Comparison of ENCODE assay signal across 19 cellular contexts in the genomic region with DNA sequence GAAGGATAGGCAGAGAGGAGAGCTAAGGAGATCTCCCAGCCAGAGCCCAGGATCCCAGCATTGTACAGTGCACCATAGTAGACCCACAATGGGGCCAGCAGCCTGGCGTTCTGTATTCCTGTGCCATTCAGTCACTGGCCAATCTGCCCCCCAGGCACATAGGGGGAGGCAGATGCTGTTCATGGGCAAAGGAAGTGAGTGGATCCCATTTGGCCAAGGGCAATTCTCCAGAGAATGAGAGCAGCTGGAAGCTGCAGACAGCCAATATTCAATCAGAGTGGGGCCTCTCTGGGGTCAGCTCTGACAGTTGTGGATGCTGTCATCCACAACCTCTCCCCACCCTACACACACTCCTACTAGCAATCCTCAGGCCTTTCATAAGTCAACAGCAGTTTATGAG. TPM values are rescaled to one million over a fixed set of nuclear protein-coding genes. Genes with fewer than 3 reads are reported as not detected.
DNase-seq lines count a peak whose midpoint lies in the region; ATAC-seq, FAIRE-seq and TF ChIP-seq lines count a peak whose summit lies in the region.
"Had no signal": no experiment of that assay in that cellular context is flagged by ENCODE, and none has a peak within 500 bp of the region (broad histone marks: within the 10 kb centered on the region; RNA-seq: fewer than 3 reads in every experiment).

No MANE protein-coding gene starts in this region.

- peak overlapping the region; percentile 90 for H3K27ac ChIP-seq in DOHH2 (ENCODE audit: low read depth, low read length)
- H3K27ac ChIP-seq: C4-2B had no signal

- peak overlapping the region; percentile 71 for H3K4me2 ChIP-seq in DOHH2 (ENCODE audit: low read length)

- POLR2A ChIA-PET in HEK293T (lab: Yijun Ruan, JAX) = no interaction called here

- H3F3A ChIP-seq in DOHH2 (ENCODE audit: control insufficient read depth, insufficient read depth) = peaks cover 4% of the 10 kb centered on the region; the same call in 1 of the 2 replicates

- no peak overlapping the region for H3K27ac Mint-ChIP-seq in activated naive CD4-positive, alpha-beta T cell treated with anti-CD3 and anti-CD28 coated beads, Interleukin-2, amount 10 ng/mL, durations not matched to agents 7 days and 5 days

- H3K36me3 ChIP-seq in BE2C (no peaks in the 10 kb centered on the region), DOHH2 (ENCODE audit: control insufficient read depth, low read length) (peaks cover 29% of the 10 kb centered on the region)

- H3K4me3 Mint-ChIP-seq in activated naive CD4-positive, alpha-beta T cell treated with anti-CD3 and anti-CD28 coated beads, Interleukin-2, amount 10 ng/mL, durations not matched to agents 7 days and 5 days = no peak overlapping the region

- no peaks in the 10 kb centered on the region for H3K9me2 ChIP-seq in DOHH2 (replicated peaks; ENCODE audit: control insufficient read depth, low read length)

- H4K20me1 ChIP-seq in DOHH2 (ENCODE audit: control insufficient read depth, insufficient read depth, low read depth, low read length) = no peaks in the 10 kb centered on the region

- DNase-seq in BE2C (peak; percentile 62), NCI-H69 (lab: John Stamatoyannopoulos, UW) (peak; percentile 83), foreskin fibroblast (peak; percentile 59 to 64), frontal cortex (ENCODE audit: low spot score in 2 of 2) (no peak), HEK293T (ENCODE audit: extremely low spot score) (no peak)
- no peak for DNase-seq in activated naive CD4-positive, alpha-beta T cell treated with anti-CD3 and anti-CD28 coated beads, Interleukin-2, amount 10 ng/mL, durations not matched to agents 7 days and 5 days
- DNase-seq: DMS79 treated with DMSO at 0.1 percent for 48 hours, KG1, MM.1S, NCI-H1105, NCI-H1930, NCI-H524 treated with DMSO at 0.1 percent for 48 hours, Right ventricle myocardium superior had no signal

- CTCF ChIA-PET in activated naive CD4-positive, alpha-beta T cell treated with anti-CD3 and anti-CD28 coated beads, Interleukin-2, amount 10 ng/mL, durations not matched to agents 7 days and 5 days (lab: Charles Lee) = interaction anchor here (2.3 kb wide), 1 partner anchor 372 kb away, joined by 15 read pairs; no protein-coding TSS in a partner anchor
- CTCF ChIA-PET in HEK293T (lab: Yijun Ruan, JAX) = interaction anchor here (2.5 kb wide), 1 partner anchor 373 kb away, joined by 5 read pairs; no protein-coding TSS in a partner anchor

- H3K36me3 Mint-ChIP-seq in activated naive CD4-positive, alpha-beta T cell treated with anti-CD3 and anti-CD28 coated beads, Interleukin-2, amount 10 ng/mL, durations not matched to agents 7 days and 5 days = no peaks in the 10 kb centered on the region

- peaks cover 15% of the 10 kb centered on the region for H3K4me1 Mint-ChIP-seq in activated naive CD4-positive, alpha-beta T cell treated with anti-CD3 and anti-CD28 coated beads, Interleukin-2, amount 10 ng/mL, durations not matched to agents 7 days and 5 days

- H3K27me3 ChIP-seq in BE2C (no peaks in the 10 kb centered on the region), DOHH2 (ENCODE audit: control insufficient read depth, low read length) (no peaks in the 10 kb centered on the region)

- no peak for ATAC-seq in HG03342 (IDR thresholded peaks at IDR 0.05; ENCODE audit: unreplicated experiment)
- ATAC-seq: Panc1, SK-N-SH treated with all-trans-retinoic acid at 6 μM for 48 hours had no signal

- H3K4me3 ChIP-seq in BE2C (ENCODE audit: low read depth, low read length) (no peak overlapping the region), DOHH2 (ENCODE audit: low read length) (peak overlapping the region; percentile 43), foreskin fibroblast (ENCODE audit: low read depth in 1 of 2, low read length in 2 of 2) (no peak overlapping the region)

- no peaks in the 10 kb centered on the region for H3K9me3 Mint-ChIP-seq in activated naive CD4-positive, alpha-beta T cell treated with anti-CD3 and anti-CD28 coated beads, Interleukin-2, amount 10 ng/mL, durations not matched to agents 7 days and 5 days

- H3K79me2 ChIP-seq in DOHH2 (ENCODE audit: control insufficient read depth, low read length) = no peaks in the 10 kb centered on the region; the same call in 1 of the 2 replicates

- peaks cover 21% of the 10 kb centered on the region for H3K27me3 Mint-ChIP-seq in activated naive CD4-positive, alpha-beta T cell treated with anti-CD3 and anti-CD28 coated beads, Interleukin-2, amount 10 ng/mL, durations not matched to agents 7 days and 5 days

- FAIRE-seq in frontal cortex (lab: Jason Lieb, UNC) = no peak
- FAIRE-seq: H54 had no signal

- no peak for TF ChIP-seq CTCF in BE2C (IDR thresholded peaks at IDR 0.05; ENCODE audit: low read depth, low read length)
- no peak for TF ChIP-seq CTCF in DOHH2 (IDR thresholded peaks at IDR 0.05; ENCODE audit: low read depth, low read length, poor library complexity, severe bottlenecking)
- no peak for TF ChIP-seq CTCF in foreskin fibroblast (IDR thresholded peaks at IDR 0.05; ENCODE audit: low read depth, low read length)

- H3K4me1 ChIP-seq in BE2C (peaks cover 20% of the 10 kb centered on the region), DOHH2 (ENCODE audit: control insufficient read depth, low read length) (peaks cover 77% of the 10 kb centered on the region)

- H3K9me3 ChIP-seq in BE2C (no peaks in the 10 kb centered on the region), DOHH2 (ENCODE audit: control insufficient read depth, insufficient read depth, low read length) (peaks cover 10% of the 10 kb centered on the region; the same call in 1 of the 2 replicates)

TF ChIP-seq in HEK293T, 16 proteins besides CTCF, POLR2A, EP300 and RAD21:
- no peak for TF ChIP-seq HDGF (IDR thresholded peaks at IDR 0.05; ENCODE audit: borderline replicate concordance)

RNA-seq across cellular contexts. Expression of gene STEAP1B, which starts 17.5 kb away (rescaled TPM):
- polyA plus RNA-seq in BE2C (2012; ENCODE audit: insufficient read depth, insufficient read length, low read depth) = 2.9 TPM
- 2.4 TPM for total RNA-seq in frontal cortex

Comparison
In these comparisons a context has a peak if more than half of its experiments do, and no peak if none do; other contexts are left out.
1. DNase-seq: peak in BE2C (single experiment), NCI-H69 (single experiment) and foreskin fibroblast (2 of 2); none in activated naive CD4-positive, alpha-beta T cell treated with anti-CD3 and anti-CD28 coated beads, Interleukin-2, amount 10 ng/mL, durations not matched to agents 7 days and 5 days (single experiment), frontal cortex (0 of 2) and HEK293T (single experiment).